ENCODE assay signal across 16 cellular contexts in genomic region chr7:142788303-142789286, GRCh38. TPM values are rescaled to one million over a fixed set of nuclear protein-coding genes. Genes with fewer than 3 reads are reported as not detected.
DNase-seq lines count a peak whose midpoint lies in the region; ATAC-seq and TF ChIP-seq lines count a peak whose summit lies in the region.
"Had no signal": no experiment of that assay in that cellular context is flagged by ENCODE, and none has a peak within 500 bp of the region (broad histone marks: within the 10 kb centered on the region; RNA-seq: fewer than 3 reads in every experiment).

No MANE protein-coding gene starts in this region.

- WGBS in right lobe of liver (ENCODE audit: insufficient coverage, low coverage, low lambda C conversion rate, missing lambda C conversion rate), result 55% methylated on average over 6 of the region's 10 CpGs

- ATAC-seq in activated naive CD8-positive, alpha-beta T cell treated with anti-CD3 and anti-CD28 coated beads, Interleukin-2, amount 50 U/mL, for 24 hours, result no peak
- ATAC-seq in gastrocnemius medialis (no peak), right lobe of liver (no peak), GM21723 (IDR thresholded peaks at IDR 0.05; ENCODE audit: unreplicated experiment) (no peak)
- ATAC-seq: pancreas had no signal

- H3K4me1 Mint-ChIP-seq in T-helper 1 cell treated with Interleukin-12 subunit alpha and Interleukin-12 subunit beta and Interleukin-4 antibody, amounts not matched to agents 30 μg/mL and 1 μg/mL, for 36 hours (ENCODE audit: low read depth), result peaks cover 19% of the 10 kb centered on the region
- H3K4me1 Mint-ChIP-seq in activated naive CD8-positive, alpha-beta T cell treated with anti-CD3 and anti-CD28 coated beads, Interleukin-2, amount 50 U/mL, for 24 hours, result peaks cover 33% of the 10 kb centered on the region

- in situ Hi-C loops in G401 (cut with HindIII; ENCODE audit: low sequenced_read_pairs), result no loop called here
- in situ Hi-C loops in gastrocnemius medialis (cut with MboI; ENCODE audit: low sequenced_read_pairs in 4 of 4), result loop anchor here (10.0 to 25.0 kb wide), 4 partner anchors 151 to 254 kb away; no protein-coding TSS in a partner anchor

- peaks cover 60% of the 10 kb centered on the region for H3K36me3 Mint-ChIP-seq in T-helper 1 cell treated with Interleukin-12 subunit alpha and Interleukin-12 subunit beta and Interleukin-4 antibody, amounts not matched to agents 30 μg/mL and 1 μg/mL, for 36 hours (ENCODE audit: low read depth)
- H3K36me3 Mint-ChIP-seq in activated naive CD8-positive, alpha-beta T cell treated with anti-CD3 and anti-CD28 coated beads, Interleukin-2, amount 50 U/mL, for 24 hours (ENCODE audit: low read depth), result peaks cover 50% of the 10 kb centered on the region

- TF ChIP-seq POLR2A in gastrocnemius medialis (IDR thresholded peaks at IDR 0.05), result no peak
- no peak for TF ChIP-seq POLR2A in right lobe of liver (IDR thresholded peaks at IDR 0.05)

- H3K27me3 Mint-ChIP-seq in T-helper 1 cell treated with Interleukin-12 subunit alpha and Interleukin-12 subunit beta and Interleukin-4 antibody, amounts not matched to agents 30 μg/mL and 1 μg/mL, for 36 hours (ENCODE audit: low read depth), result no peaks in the 10 kb centered on the region
- H3K27me3 Mint-ChIP-seq in activated naive CD8-positive, alpha-beta T cell treated with anti-CD3 and anti-CD28 coated beads, Interleukin-2, amount 50 U/mL, for 24 hours, result no peaks in the 10 kb centered on the region

- H3K27ac Mint-ChIP-seq in T-helper 1 cell treated with Interleukin-12 subunit alpha and Interleukin-12 subunit beta and Interleukin-4 antibody, amounts not matched to agents 30 μg/mL and 1 μg/mL, for 36 hours, result peak overlapping the region; percentile 97
- H3K27ac Mint-ChIP-seq in activated naive CD8-positive, alpha-beta T cell treated with anti-CD3 and anti-CD28 coated beads, Interleukin-2, amount 50 U/mL, for 24 hours, result peak overlapping the region; percentile 98

- H3K4me1 ChIP-seq in gastrocnemius medialis, result no peaks in the 10 kb centered on the region
- H3K4me1 ChIP-seq in right lobe of liver, result no peaks in the 10 kb centered on the region
- H3K4me1 ChIP-seq: vagina had no signal

- TF ChIP-seq CTCF in gastrocnemius medialis (IDR thresholded peaks at IDR 0.05 in 4 of 5, conservative IDR thresholded peaks at IDR 0.05 in 1 of 5) (no peak), right lobe of liver (IDR thresholded peaks at IDR 0.05) (no peak)

- H3K27me3 ChIP-seq in gastrocnemius medialis (no peaks in the 10 kb centered on the region), right lobe of liver (no peaks in the 10 kb centered on the region)
- H3K27me3 ChIP-seq: pancreas, vagina had no signal

- intact Hi-C loops in gastrocnemius medialis (cut with DNase I; ENCODE audit: low total_unique reads) (no loop called here), right lobe of liver (cut with DNase I) (loop anchor here (10.0 kb wide), 1 partner anchor 164 kb away; no protein-coding TSS in a partner anchor)

- H3K36me3 ChIP-seq in gastrocnemius medialis (no peaks in the 10 kb centered on the region), right lobe of liver (no peaks in the 10 kb centered on the region)
- H3K36me3 ChIP-seq: pancreas, vagina had no signal

- H3K9me3 ChIP-seq in gastrocnemius medialis (no peaks in the 10 kb centered on the region), right lobe of liver (no peaks in the 10 kb centered on the region)
- H3K9me3 ChIP-seq: pancreas, vagina had no signal

- peak overlapping the region; percentile 98 for H3K4me3 Mint-ChIP-seq in T-helper 1 cell treated with Interleukin-12 subunit alpha and Interleukin-12 subunit beta and Interleukin-4 antibody, amounts not matched to agents 30 μg/mL and 1 μg/mL, for 36 hours
- H3K4me3 Mint-ChIP-seq in activated naive CD8-positive, alpha-beta T cell treated with anti-CD3 and anti-CD28 coated beads, Interleukin-2, amount 50 U/mL, for 24 hours, result peak overlapping the region; percentile 88

- peak; percentile 64 for DNase-seq in G401 (ENCODE audit: low spot score)
- DNase-seq in activated naive CD8-positive, alpha-beta T cell treated with anti-CD3 and anti-CD28 coated beads, Interleukin-2, amount 50 U/mL, for 24 hours, result no peak
- no peak for DNase-seq in gastrocnemius medialis
- no peak for DNase-seq in right lobe of liver
- DNase-seq in stimulated activated naive CD4-positive, alpha-beta T cell treated with Interleukin-2 at 50 U/mL for 16 hours (lab: John Stamatoyannopoulos, UW), result no peak
- DNase-seq: activated effector memory CD4-positive, alpha-beta T cell treated with Interleukin-2 at 50 U/mL for 16 hours; NCI-H2081 treated with DMSO at 0.1 percent for 48 hours; pancreas; stimulated activated CD4-positive, alpha-beta T cell treated with anti-CD3 and anti-CD28 coated beads, Interleukin-15, amount 100 ng/mL, for 24 hours had no signal

- no peaks in the 10 kb centered on the region for H3K9me3 Mint-ChIP-seq in T-helper 1 cell treated with Interleukin-12 subunit alpha and Interleukin-12 subunit beta and Interleukin-4 antibody, amounts not matched to agents 30 μg/mL and 1 μg/mL, for 36 hours
- no peaks in the 10 kb centered on the region for H3K9me3 Mint-ChIP-seq in activated naive CD8-positive, alpha-beta T cell treated with anti-CD3 and anti-CD28 coated beads, Interleukin-2, amount 50 U/mL, for 24 hours

- peak overlapping the region in 3 of 4 donors; percentile 63 to 74 (median 67) for H3K27ac ChIP-seq in gastrocnemius medialis
- H3K27ac ChIP-seq in right lobe of liver, result no peak overlapping the region
- H3K27ac ChIP-seq: C4-2B, pancreas, vagina, VCaP had no signal

- no peak overlapping the region for H3K4me3 ChIP-seq in gastrocnemius medialis
- H3K4me3 ChIP-seq in right lobe of liver, result no peak overlapping the region
- H3K4me3 ChIP-seq: pancreas had no signal

RNA-seq across cellular contexts. Expression of gene PRSS2, which starts 17.8 kb away (rescaled TPM):
- total RNA-seq in G401 (2014; rRNA removed; shearing (Covaris generic)), result not detected in 2 replicates
- total RNA-seq in gastrocnemius medialis (not detected), right lobe of liver (under 1 TPM in 1 of 6 experiments, not detected in 5; 0.26 TPM)
- total RNA-seq: bronchial epithelial cell, SK-MEL-5, vagina had no signal

RNA-seq across cellular contexts. Expression of gene PRSS1, which starts 39.3 kb away (rescaled TPM):
- not detected in 2 replicates for total RNA-seq in G401 (2014; rRNA removed; shearing (Covaris generic))
- total RNA-seq in gastrocnemius medialis (not detected), right lobe of liver (not detected)
- total RNA-seq: SK-MEL-5, vagina had no signal

Comparison
In these comparisons a context has a peak if more than half of its experiments do, and no peak if none do; other contexts are left out.
1. H3K27ac ChIP-seq: peak in gastrocnemius medialis (3 of 4); none in right lobe of liver (0 of 3).